Comparison of ENCODE assay signal across 25 cellular contexts in genomic region chr5:98500811-98501210, GRCh38.
A peak's percentile ranks its signal among the peaks of the same experiment; 100 is the strongest.
DNase-seq lines count a peak whose midpoint lies in the region; ATAC-seq, FAIRE-seq and TF ChIP-seq lines count a peak whose summit lies in the region.
"Had no signal": no experiment of that assay in that cellular context is flagged by ENCODE, and none has a peak within 500 bp of the region (broad histone marks: within the 10 kb centered on the region; RNA-seq: fewer than 3 reads in every experiment).

No MANE protein-coding gene starts in this region.

- WGBS in esophagus muscularis mucosa: 88% methylated on average over 3 of the region's 3 CpGs
- WGBS in pancreas, 2 donors: 45 to 50% methylated on average over 3 of the region's 3 CpGs

- FAIRE-seq in pancreas (lab: Jason Lieb, UNC) (peak; percentile 57), kidney (lab: Jason Lieb, UNC) (no peak)
- FAIRE-seq: A204.1, GM12878, GM19239, H1 had no signal

- no peaks in the 10 kb centered on the region for H3K27me3 ChIP-seq in esophagus muscularis mucosa
- H3K27me3 ChIP-seq in pancreas: no peaks in the 10 kb centered on the region
- H3K27me3 ChIP-seq: BLaER1 had no signal

- H3K27ac ChIP-seq in esophagus muscularis mucosa (replicated peaks in 1 of 4) (peak overlapping the region in 3 of 4 donors; percentile 21 to 36 (median 28)), pancreas (no peak overlapping the region), kidney (ENCODE audit: low read depth in 2 of 2, low read length in 2 of 2) (no peak overlapping the region)
- H3K27ac ChIP-seq: 22Rv1, BLaER1, C4-2B, GM23248 had no signal

- H3K9me3 ChIP-seq in esophagus muscularis mucosa (no peaks in the 10 kb centered on the region), mucosa of descending colon (no peaks in the 10 kb centered on the region), pancreas (no peaks in the 10 kb centered on the region), kidney (ENCODE audit: control insufficient read depth in 1 of 2, low read length in 2 of 2) (no peaks in the 10 kb centered on the region)
- H3K9me3 ChIP-seq: BLaER1, Caco-2 had no signal

- peak; percentile 26 for DNase-seq in HuH-7 (ENCODE audit: low spot score)
- DNase-seq in esophagus muscularis mucosa (ENCODE audit: extremely low spot score): no peak
- DNase-seq in mucosa of descending colon: no peak
- no peak for DNase-seq in pancreas
- no peak for DNase-seq in stimulated activated naive CD8-positive, alpha-beta T cell treated with anti-CD3 and anti-CD28 coated beads, Interleukin-15, Interleukin-2, amounts not matched to agents 100 U/mL and 50 U/mL, for 24 hours
- DNase-seq in kidney: no peak
- DNase-seq in glomerular visceral epithelial cell (ENCODE audit: extremely low spot score): no peak
- DNase-seq: Caco-2; CD4-positive, CD25-positive, alpha-beta regulatory T cell; CD8-positive, alpha-beta T cell; DMS153; DMS79; EL; GDM1; GM23248; H7; HCEC 1CT had no signal

- TF ChIP-seq EP300 in esophagus muscularis mucosa (IDR thresholded peaks at IDR 0.05): no peak

- no peak for TF ChIP-seq POLR2A in esophagus muscularis mucosa (IDR thresholded peaks at IDR 0.05; ENCODE audit: low read depth)

- ATAC-seq in mucosa of descending colon (peak; percentile 80), pancreas (no peak), HG03095 (IDR thresholded peaks at IDR 0.05; ENCODE audit: unreplicated experiment) (no peak)
- no peak for ATAC-seq in stimulated activated naive CD8-positive, alpha-beta T cell treated with anti-CD3 and anti-CD28 coated beads, Interleukin-15, Interleukin-2, amounts not matched to agents 100 U/mL and 50 U/mL, for 24 hours
- ATAC-seq: CD8-positive, alpha-beta T cell; GM12878 had no signal

- H3K4me3 ChIP-seq in esophagus muscularis mucosa: no peak overlapping the region
- H3K4me3 ChIP-seq in mucosa of descending colon: no peak overlapping the region
- H3K4me3 ChIP-seq in pancreas: no peak overlapping the region
- H3K4me3 ChIP-seq in kidney (ENCODE audit: low read length in 2 of 2): no peak overlapping the region
- H3K4me3 ChIP-seq: BLaER1, GM12878, GM23248 had no signal

- H3K36me3 ChIP-seq in esophagus muscularis mucosa: no peaks in the 10 kb centered on the region
- no peaks in the 10 kb centered on the region for H3K36me3 ChIP-seq in mucosa of descending colon (ENCODE audit: low read depth)
- H3K36me3 ChIP-seq in pancreas: no peaks in the 10 kb centered on the region
- H3K36me3 ChIP-seq in kidney (ENCODE audit: control insufficient read depth in 1 of 2, insufficient read depth in 2 of 2, low read length in 2 of 2): no peaks in the 10 kb centered on the region
- H3K36me3 ChIP-seq: BLaER1 had no signal

- intact Hi-C loops in esophagus muscularis mucosa (cut with DNase I) (no loop called here), mucosa of descending colon (cut with DNase I, micrococcal nuclease) (no loop called here), pancreas (cut with DNase I) (no loop called here), kidney (cut with DNase I) (no loop called here)

- no peak for TF ChIP-seq CTCF in esophagus muscularis mucosa (IDR thresholded peaks at IDR 0.05)
- no peak for TF ChIP-seq CTCF in mucosa of descending colon (IDR thresholded peaks at IDR 0.05)
- TF ChIP-seq CTCF in pancreas (IDR thresholded peaks at IDR 0.05): no peak
- TF ChIP-seq CTCF in kidney (IDR thresholded peaks at IDR 0.05; ENCODE audit: borderline replicate concordance, extremely low read depth, insufficient read depth): no peak

- H3K4me1 ChIP-seq in esophagus muscularis mucosa (peaks cover 0 to 45% (median 32%) of the 10 kb centered on the region in 4 donors), mucosa of descending colon (ENCODE audit: low read depth) (peaks cover 2% of the 10 kb centered on the region), pancreas (peaks cover 14 to 25% (median 23%) of the 10 kb centered on the region in 3 donors), kidney (ENCODE audit: control insufficient read depth in 1 of 2, insufficient read depth in 1 of 2, low read depth in 1 of 2, low read length in 2 of 2) (no peaks in the 10 kb centered on the region)
- H3K4me1 ChIP-seq: BLaER1, Caco-2 had no signal

- H3K9ac ChIP-seq in kidney (ENCODE audit: low read length in 2 of 2): no peak overlapping the region
- H3K9ac ChIP-seq: BLaER1, GM23248 had no signal

Comparison
In these comparisons a context has a peak if more than half of its experiments do, and no peak if none do; other contexts are left out.
1. H3K27ac ChIP-seq: peak in esophagus muscularis mucosa (3 of 4); none in pancreas (0 of 4) and kidney (0 of 2).